ENCODE assay signal across 9 cellular contexts in genomic region chr19:7970716-7971448, GRCh38. TPM values are rescaled to one million over a fixed set of nuclear protein-coding genes. Genes with fewer than 3 reads are reported as not detected.
A peak's percentile ranks its signal among the peaks of the same experiment; 100 is the strongest.
DNase-seq lines count a peak whose midpoint lies in the region; ATAC-seq, FAIRE-seq and TF ChIP-seq lines count a peak whose summit lies in the region.
"Had no signal": no experiment of that assay in that cellular context is flagged by ENCODE, and none has a peak within 500 bp of the region (broad histone marks: within the 10 kb centered on the region; RNA-seq: fewer than 3 reads in every experiment).

No MANE protein-coding gene starts in this region.

- H3K27ac ChIP-seq in HUES64 (ENCODE audit: low read depth, low read length) (peak overlapping the region; percentile 14; the same call in 1 of the 2 replicates), small intestine (ENCODE audit: low read depth in 1 of 2, low read length in 1 of 2) (no peak overlapping the region)

- H3K4me1 ChIP-seq in HUES64 (ENCODE audit: insufficient read depth, low read length), result peaks cover 12% of the 10 kb centered on the region
- no peaks in the 10 kb centered on the region for H3K4me1 ChIP-seq in small intestine (ENCODE audit: control insufficient read depth in 2 of 2, insufficient read depth in 1 of 2, low read depth in 1 of 2, low read length in 1 of 2)

- no peaks in the 10 kb centered on the region for H3K9me3 Mint-ChIP-seq in activated B cell treated with CpG ODN at 0.5 μM for 24 hours
- H3K9me3 Mint-ChIP-seq: CD4-positive, CD25-positive, alpha-beta regulatory T cell had no signal

- POLR2A ChIA-PET in activated B cell treated with CpG ODN at 0.5 μM for 24 hours (lab: Charles Lee), result interaction anchor here (0.5 to 0.6 kb wide), 2 partner anchors 36 to 64 kb away, joined by 6 read pairs; no protein-coding TSS in a partner anchor

- H3K36me3 Mint-ChIP-seq in activated B cell treated with CpG ODN at 0.5 μM for 24 hours (ENCODE audit: low read depth), result peaks cover 66% of the 10 kb centered on the region

- no peak for FAIRE-seq in small intestine (lab: Jason Lieb, UNC)

- H3K4me3 ChIP-seq in HUES64 (ENCODE audit: low read length) (no peak overlapping the region), small intestine (ENCODE audit: low read depth in 1 of 2, low read length in 2 of 2) (no peak overlapping the region)

- ATAC-seq in activated B cell treated with CpG ODN at 0.5 μM for 24 hours (ENCODE audit: low read depth) (peak; percentile 56), HG03342 (IDR thresholded peaks at IDR 0.05; ENCODE audit: unreplicated experiment) (no peak)

- H3K4me3 Mint-ChIP-seq in activated B cell treated with CpG ODN at 0.5 μM for 24 hours, result no peak overlapping the region
- H3K4me3 Mint-ChIP-seq: CD4-positive, CD25-positive, alpha-beta regulatory T cell had no signal

- no peak overlapping the region for H3K9ac ChIP-seq in HUES64 (ENCODE audit: low read depth, low read length)

- H3K4me1 Mint-ChIP-seq in activated B cell treated with CpG ODN at 0.5 μM for 24 hours, result peaks cover 1% of the 10 kb centered on the region

- H3K27ac Mint-ChIP-seq in activated B cell treated with CpG ODN at 0.5 μM for 24 hours, result no peak overlapping the region
- H3K27ac Mint-ChIP-seq: CD4-positive, CD25-positive, alpha-beta regulatory T cell had no signal

- no peak for TF ChIP-seq CTCF in activated B cell treated with CpG ODN at 0.5 μM for 24 hours (IDR thresholded peaks at IDR 0.05)

- H3K27me3 ChIP-seq in HUES64 (ENCODE audit: insufficient read depth, low read length) (no peaks in the 10 kb centered on the region), small intestine (ENCODE audit: control insufficient read depth in 2 of 2, insufficient read depth in 2 of 2, low read length in 2 of 2) (no peaks in the 10 kb centered on the region)

- DNase-seq in NCI-H146 (lab: John Stamatoyannopoulos, UW) (peak; percentile 6), NCI-H146 treated with DMSO at 0.1 percent for 48 hours (lab: John Stamatoyannopoulos, UW; ENCODE audit: unreplicated experiment) (no peak), activated B cell treated with CpG ODN at 0.5 μM for 24 hours (peak; percentile 17), glomerular visceral epithelial cell (ENCODE audit: extremely low spot score) (peak; percentile 51), small intestine (peak; percentile 46)
- no peak for DNase-seq in effector CD4-positive, alpha-beta T cell

- intact Hi-C loops in activated B cell treated with CpG ODN at 0.5 μM for 24 hours (cut with micrococcal nuclease), result loop anchor here (1.0 kb wide), 2 partner anchors 187 to 282 kb away; no protein-coding TSS in a partner anchor

- no peaks in the 10 kb centered on the region for H3K27me3 Mint-ChIP-seq in activated B cell treated with CpG ODN at 0.5 μM for 24 hours
- H3K27me3 Mint-ChIP-seq: CD4-positive, CD25-positive, alpha-beta regulatory T cell had no signal

- H3K9me3 ChIP-seq in HUES64 (ENCODE audit: insufficient read depth, low read depth, low read length), result no peaks in the 10 kb centered on the region
- no peaks in the 10 kb centered on the region for H3K9me3 ChIP-seq in small intestine (ENCODE audit: control insufficient read depth, low read depth)

- CTCF ChIA-PET in activated B cell treated with CpG ODN at 0.5 μM for 24 hours (lab: Charles Lee), result interaction anchor here (1.6 to 2.6 kb wide), 2 partner anchors 26 to 32 kb away, joined by 9 to 12 read pairs; partner anchors contain the start of gene TIMM44

- H3K36me3 ChIP-seq in HUES64 (ENCODE audit: insufficient read depth, low read length), result peaks cover 80% of the 10 kb centered on the region
- peaks cover 11 to 24% of the 10 kb centered on the region in 2 donors for H3K36me3 ChIP-seq in small intestine (ENCODE audit: control insufficient read depth in 2 of 2, insufficient read depth in 2 of 2, low read length in 2 of 2)

- WGBS in HUES64, result 80% methylated on average over 12 of the region's 12 CpGs
- WGBS in small intestine, 3 donors, result 69 to 71% (median 70%) methylated on average over 12 of the region's 12 CpGs

RNA-seq across cellular contexts. Expression of gene TIMM44, which starts 27.4 kb away (rescaled TPM):
- polyA plus RNA-seq in HUES64 (2013, experiment 1 of 2), result 64.3 TPM
- polyA plus RNA-seq in HUES64 (2013, experiment 2 of 2), result 53.5 TPM
- total RNA-seq in activated B cell treated with CpG ODN at 0.5 μM for 24 hours, result 78.4 and 92.5 TPM in 2 replicates
- 10 to 100 TPM; 65.1 to 81.4 (median 72.6) TPM for polyA plus RNA-seq in small intestine

RNA-seq across cellular contexts. Expression of gene ELAVL1, which starts 34.6 kb away (rescaled TPM):
- polyA plus RNA-seq in HUES64 (2013, experiment 1 of 2), result 118 TPM
- 121 TPM for polyA plus RNA-seq in HUES64 (2013, experiment 2 of 2)
- total RNA-seq in activated B cell treated with CpG ODN at 0.5 μM for 24 hours, result 83.5 and 87.1 TPM in 2 replicates
- 10 to 100 TPM; 14.6 to 34.4 (median 18.3) TPM for polyA plus RNA-seq in small intestine

RNA-seq across cellular contexts. Expression of gene CTXN1, which starts 44.9 kb away (rescaled TPM):
- polyA plus RNA-seq in HUES64 (2013, experiment 1 of 2), result 64.0 TPM
- 68.7 TPM for polyA plus RNA-seq in HUES64 (2013, experiment 2 of 2)
- total RNA-seq in activated B cell treated with CpG ODN at 0.5 μM for 24 hours, result not detected in 2 replicates
- 1 to 10 TPM in 1 of 3 donors, not detected in 2; 1.1 TPM for polyA plus RNA-seq in small intestine
- total RNA-seq: CD4-positive, CD25-positive, alpha-beta regulatory T cell had no signal
- polyA plus RNA-seq: CD4-positive, CD25-positive, alpha-beta regulatory T cell had no signal

RNA-seq across cellular contexts. Expression of gene SNAPC2, which starts 50.7 kb away (rescaled TPM):
- 16.9 TPM for polyA plus RNA-seq in HUES64 (2013, experiment 1 of 2)
- polyA plus RNA-seq in HUES64 (2013, experiment 2 of 2), result 22.9 TPM
- total RNA-seq in activated B cell treated with CpG ODN at 0.5 μM for 24 hours, result 14.4 and 15.3 TPM in 2 replicates
- 10 to 100 TPM; 15.7 to 17.3 (median 17.1) TPM for polyA plus RNA-seq in small intestine

RNA-seq across cellular contexts. Expression of gene TGFBR3L, which starts 56.3 kb away (rescaled TPM):
- polyA plus RNA-seq in HUES64 (2013, experiment 1 of 2), result 0.40 TPM
- polyA plus RNA-seq in HUES64 (2013, experiment 2 of 2), result 1.5 TPM
- total RNA-seq in activated B cell treated with CpG ODN at 0.5 μM for 24 hours, result not detected in 2 replicates
- polyA plus RNA-seq in small intestine, result under 1 TPM in 1 of 3 donors, not detected in 2; 0.21 TPM
- polyA plus RNA-seq: CD4-positive, CD25-positive, alpha-beta regulatory T cell had no signal

Comparison
In these comparisons a context has a peak if more than half of its experiments do, and no peak if none do; other contexts are left out.
1. DNase-seq: peak in NCI-H146 (single experiment), activated B cell treated with CpG ODN at 0.5 μM for 24 hours (single experiment), glomerular visceral epithelial cell (single experiment) and small intestine (single experiment); none in NCI-H146 treated with DMSO at 0.1 percent for 48 hours (single experiment) and effector CD4-positive, alpha-beta T cell (single experiment).